In the genomic region with DNA sequence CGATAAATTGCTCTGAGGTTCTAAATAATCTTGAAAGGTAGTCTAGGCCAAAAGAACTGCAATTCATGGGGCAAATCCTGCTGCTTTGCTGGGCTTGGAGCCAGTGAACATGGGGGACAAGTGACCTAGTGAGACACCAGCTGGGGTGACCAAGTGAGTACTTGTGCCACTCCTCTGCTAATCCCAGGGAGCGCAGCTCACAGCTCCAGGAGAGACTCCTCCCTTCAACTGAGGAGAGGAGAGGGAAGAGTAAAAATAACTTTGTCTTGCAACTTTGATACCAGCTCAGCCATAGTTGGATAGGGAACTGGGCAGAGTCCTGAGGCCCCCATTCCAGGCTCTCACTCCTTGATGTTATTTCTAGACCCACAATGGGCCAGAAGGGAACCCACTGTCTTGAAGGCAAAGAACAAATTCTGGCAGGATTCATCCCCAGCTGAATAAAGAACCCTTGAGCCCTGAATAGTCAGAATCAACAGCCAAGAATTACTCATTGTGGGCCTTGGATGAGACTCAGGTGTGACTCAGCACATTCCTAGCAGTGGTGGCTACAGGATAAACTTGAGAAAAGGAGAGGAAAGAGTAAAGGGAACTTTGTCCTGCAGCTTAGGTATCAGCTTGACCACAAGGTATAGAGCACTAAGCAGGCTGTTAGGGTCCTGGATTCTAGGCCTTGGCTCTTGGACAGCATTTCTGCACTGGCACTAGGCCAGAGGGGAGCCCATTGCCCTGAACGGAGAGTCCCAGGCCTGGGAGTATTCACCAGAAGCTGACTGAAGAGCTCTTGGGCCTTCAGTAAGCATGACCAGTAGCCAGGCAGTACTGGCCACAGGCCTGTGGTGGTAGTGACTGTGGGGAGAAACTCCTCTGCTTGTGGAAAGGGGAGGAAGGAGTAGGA, we compare ENCODE assay signal across 14 cellular contexts.
A peak's percentile ranks its signal among the peaks of the same experiment; 100 is the strongest.
DNase-seq lines count a peak whose midpoint lies in the region; ATAC-seq, FAIRE-seq and TF ChIP-seq lines count a peak whose summit lies in the region.
"Had no signal": no experiment of that assay in that cellular context is flagged by ENCODE, and none has a peak within 500 bp of the region (broad histone marks: within the 10 kb centered on the region; RNA-seq: fewer than 3 reads in every experiment).

No MANE protein-coding gene starts in this region.

- no peaks in the 10 kb centered on the region for H3K79me2 ChIP-seq in K562 (ENCODE audit: control insufficient read depth, insufficient read depth, low read length)

- H3K27ac ChIP-seq in K562 (ENCODE audit: extremely low read depth, low read depth, low read length) = no peak overlapping the region

- no peak overlapping the region for H2AFZ ChIP-seq in K562 (ENCODE audit: low read depth, low read length)

- TF ChIP-seq EP300 in Ishikawa (IDR thresholded peaks at IDR 0.05; ENCODE audit: borderline replicate concordance) = no peak
- no peak for TF ChIP-seq EP300 in K562 (IDR thresholded peaks at IDR 0.05; ENCODE audit: low read length)

- no peak overlapping the region for H3K4me2 ChIP-seq in K562 (ENCODE audit: insufficient read depth, low read length)

- TF ChIP-seq POLR2A in K562 (conservative IDR thresholded peaks at IDR 0.05) = no peak

- H3K4me3 ChIP-seq in AG10803 (ENCODE audit: low read length) = no peak overlapping the region
- H3K4me3 ChIP-seq in K562 = no peak overlapping the region

- in situ Hi-C loops in K562 (cut with MboI) = no loop called here

- POLR2A ChIA-PET in K562 (lab: Yijun Ruan, JAX) = no interaction called here

- TF ChIP-seq CTCF in AG10803 (conservative IDR thresholded peaks at IDR 0.05; ENCODE audit: low read length) = no peak
- no peak for TF ChIP-seq CTCF in K562 (IDR thresholded peaks at IDR 0.05 in 2 of 3, conservative IDR thresholded peaks at IDR 0.05 in 1 of 3; ENCODE audit: insufficient read depth in 2 of 3, low read depth in 1 of 3, low read length in 3 of 3)

- H3K27ac Mint-ChIP-seq in natural killer cell treated with Interleukin-12 subunit alpha and Interleukin-12 subunit beta and Interleukin-15 and Interleukin-18, amount 100 ng/mL, for 72 hours = no peak overlapping the region
- H3K27ac Mint-ChIP-seq: activated naive CD4-positive, alpha-beta T cell treated with anti-CD3 and anti-CD28 coated beads, Interleukin-2, amount 10 ng/mL, durations not matched to agents 7 days and 5 days had no signal

- H3K4me1 Mint-ChIP-seq in natural killer cell treated with Interleukin-12 subunit alpha and Interleukin-12 subunit beta and Interleukin-15 and Interleukin-18, amount 100 ng/mL, for 72 hours (ENCODE audit: low read depth in 2 of 2) = no peaks in the 10 kb centered on the region
- no peaks in the 10 kb centered on the region for H3K4me1 Mint-ChIP-seq in activated T-cell treated with anti-CD3 and anti-CD28 coated beads, Interleukin-2, amount 50 U/mL, for 4 hours (ENCODE audit: low read depth)
- H3K4me1 Mint-ChIP-seq: activated naive CD4-positive, alpha-beta T cell treated with anti-CD3 and anti-CD28 coated beads, Interleukin-2, amount 10 ng/mL, durations not matched to agents 7 days and 5 days; CD14-positive monocyte had no signal

- 0% methylated on average over 3 of the region's 3 CpGs for WGBS in K562 (ENCODE audit: insufficient coverage, low coverage, missing lambda C conversion rate)

- ATAC-seq in K562 = no peak
- no peak for ATAC-seq in GM21423 (IDR thresholded peaks at IDR 0.05; ENCODE audit: unreplicated experiment)
- no peak for ATAC-seq in natural killer cell treated with Interleukin-12 subunit alpha and Interleukin-12 subunit beta and Interleukin-15 and Interleukin-18, amount 100 ng/mL, for 72 hours
- ATAC-seq in activated T-cell treated with anti-CD3 and anti-CD28 coated beads, Interleukin-2, amount 50 U/mL, for 4 hours = no peak

- peak; percentile 29 for DNase-seq in AG10803 (ENCODE audit: low read depth)
- DNase-seq in K562 (ENCODE audit: extremely low read depth in 1 of 4, low spot score in 3 of 4) = no peak
- DNase-seq in kidney tubule cell (ENCODE audit: low spot score) = peak; percentile 87
- no peak for DNase-seq in activated CD4-positive, CD25-positive, alpha-beta regulatory T cell (lab: John Stamatoyannopoulos, UW)
- no peak for DNase-seq in natural killer cell treated with Interleukin-12 subunit alpha and Interleukin-12 subunit beta and Interleukin-15 and Interleukin-18, amount 100 ng/mL, for 72 hours (ENCODE audit: low spot score)
- no peak for DNase-seq in activated T-cell treated with anti-CD3 and anti-CD28 coated beads, Interleukin-2, amount 50 U/mL, for 4 hours
- DNase-seq: activated naive CD4-positive, alpha-beta T cell treated with anti-CD3 and anti-CD28 coated beads, Interleukin-2, amount 10 ng/mL, durations not matched to agents 7 days and 5 days; effector CD8-positive, alpha-beta T cell; NCI-H1048 had no signal

- no peak overlapping the region for H3K9ac ChIP-seq in K562 (ENCODE audit: insufficient read depth in 1 of 2, low read depth in 2 of 2, low read length in 2 of 2)

- TF ChIP-seq RAD21 in Ishikawa (IDR thresholded peaks at IDR 0.05; ENCODE audit: low read depth) (no peak), K562 (CRISPR knock-in tag; conservative IDR thresholded peaks at IDR 0.05 in 1 of 2, IDR thresholded peaks at IDR 0.05 in 1 of 2) (no peak)

- no peaks in the 10 kb centered on the region for H3K36me3 ChIP-seq in K562 (ENCODE audit: control insufficient read depth, insufficient read depth, low read length)

- H3K36me3 Mint-ChIP-seq in natural killer cell treated with Interleukin-12 subunit alpha and Interleukin-12 subunit beta and Interleukin-15 and Interleukin-18, amount 100 ng/mL, for 72 hours = peaks cover 14% of the 10 kb centered on the region
- H3K36me3 Mint-ChIP-seq in activated T-cell treated with anti-CD3 and anti-CD28 coated beads, Interleukin-2, amount 50 U/mL, for 4 hours (ENCODE audit: insufficient read depth) = no peaks in the 10 kb centered on the region
- H3K36me3 Mint-ChIP-seq: activated naive CD4-positive, alpha-beta T cell treated with anti-CD3 and anti-CD28 coated beads, Interleukin-2, amount 10 ng/mL, durations not matched to agents 7 days and 5 days; CD14-positive monocyte had no signal

- 0 out of 2 replicates have a peak, but pooled peaks cover 2% of the 10 kb centered on the region for H3K9me3 ChIP-seq in K562 (replicated peaks; ENCODE audit: control insufficient read depth, insufficient read depth, low read depth, low read length)

- H4K20me1 ChIP-seq in K562 (replicated peaks; ENCODE audit: control insufficient read depth, insufficient read depth, low read length) = no peaks in the 10 kb centered on the region

- peaks cover 23% of the 10 kb centered on the region for H3K9me3 Mint-ChIP-seq in natural killer cell treated with Interleukin-12 subunit alpha and Interleukin-12 subunit beta and Interleukin-15 and Interleukin-18, amount 100 ng/mL, for 72 hours
- H3K9me3 Mint-ChIP-seq in activated T-cell treated with anti-CD3 and anti-CD28 coated beads, Interleukin-2, amount 50 U/mL, for 4 hours = peaks cover 32% of the 10 kb centered on the region

- H3K27me3 Mint-ChIP-seq in natural killer cell treated with Interleukin-12 subunit alpha and Interleukin-12 subunit beta and Interleukin-15 and Interleukin-18, amount 100 ng/mL, for 72 hours = no peaks in the 10 kb centered on the region
- H3K27me3 Mint-ChIP-seq in activated T-cell treated with anti-CD3 and anti-CD28 coated beads, Interleukin-2, amount 50 U/mL, for 4 hours (ENCODE audit: low read depth) = no peaks in the 10 kb centered on the region
- H3K27me3 Mint-ChIP-seq: activated naive CD4-positive, alpha-beta T cell treated with anti-CD3 and anti-CD28 coated beads, Interleukin-2, amount 10 ng/mL, durations not matched to agents 7 days and 5 days; progenitor cell of endocrine pancreas had no signal

- no TSS peak for BruUV-seq in K562 (replicated peaks; lab: Mats Ljungman, UMichigan)

- H3K4me1 ChIP-seq in K562 (replicated peaks in 1 of 2; ENCODE audit: control insufficient read depth in 2 of 2, insufficient read depth in 2 of 2, low read length in 2 of 2) = no peaks in the 10 kb centered on the region

- intact Hi-C loops in K562 (cut with micrococcal nuclease) = no loop called here

- H3K27me3 ChIP-seq in K562 (ENCODE audit: control insufficient read depth in 2 of 2, insufficient read depth in 2 of 2, low read length in 2 of 2) = no peaks in the 10 kb centered on the region

- H3K4me3 Mint-ChIP-seq in natural killer cell treated with Interleukin-12 subunit alpha and Interleukin-12 subunit beta and Interleukin-15 and Interleukin-18, amount 100 ng/mL, for 72 hours = no peak overlapping the region
- no peak overlapping the region for H3K4me3 Mint-ChIP-seq in activated T-cell treated with anti-CD3 and anti-CD28 coated beads, Interleukin-2, amount 50 U/mL, for 4 hours
- H3K4me3 Mint-ChIP-seq: activated naive CD4-positive, alpha-beta T cell treated with anti-CD3 and anti-CD28 coated beads, Interleukin-2, amount 10 ng/mL, durations not matched to agents 7 days and 5 days; CD14-positive monocyte had no signal

- no peaks in the 10 kb centered on the region for H3K9me1 ChIP-seq in K562 (ENCODE audit: control insufficient read depth, insufficient read depth, low read length)

- CTCF ChIA-PET in K562 (lab: Yijun Ruan, JAX; ENCODE audit: low intra/inter-chr PET ratio) = no interaction called here

- FAIRE-seq in K562 (lab: Jason Lieb, UNC) = no peak
- FAIRE-seq: islet of Langerhans had no signal

TF ChIP-seq in Ishikawa, 13 proteins besides CTCF, POLR2A, EP300 and RAD21 (continues in another document):
- TF ChIP-seq USF1 (IDR thresholded peaks at IDR 0.05) = no peak
- no peak for TF ChIP-seq CEBPB (IDR thresholded peaks at IDR 0.05)
- TF ChIP-seq MAX (IDR thresholded peaks at IDR 0.05) = no peak

TF ChIP-seq in K562, 482 proteins besides CTCF, POLR2A, EP300 and RAD21:
- no peak for TF ChIP-seq FIP1L1 (IDR thresholded peaks at IDR 0.05; ENCODE audit: low read depth, low read length, poor library complexity, severe bottlenecking)
- peak; percentile 57; the same call in 1 of the 2 replicates for TF ChIP-seq NFE2L1 (tag; IDR thresholded peaks at IDR 0.05; ENCODE audit: borderline replicate concordance, low read depth)
- no peak for TF ChIP-seq CCNT2 (IDR thresholded peaks at IDR 0.05; ENCODE audit: borderline replicate concordance, extremely low read depth, insufficient read length, low read depth, low read length)
- no peak for TF ChIP-seq KAT2B (IDR thresholded peaks at IDR 0.05; ENCODE audit: low read depth, low read length)
- TF ChIP-seq MAFG (tag; conservative IDR thresholded peaks at IDR 0.05) = peak; percentile 86
- no peak for TF ChIP-seq KDM4B (IDR thresholded peaks at IDR 0.05; ENCODE audit: borderline replicate concordance in 2 of 2, low read depth in 1 of 2)

Comparison
In these comparisons a context has a peak if more than half of its experiments do, and no peak if none do; other contexts are left out.
1. DNase-seq: peak in AG10803 (single experiment) and kidney tubule cell (single experiment); none in K562 (0 of 4), activated CD4-positive, CD25-positive, alpha-beta regulatory T cell (0 of 4), natural killer cell treated with Interleukin-12 subunit alpha and Interleukin-12 subunit beta and Interleukin-15 and Interleukin-18, amount 100 ng/mL, for 72 hours (single experiment) and activated T-cell treated with anti-CD3 and anti-CD28 coated beads, Interleukin-2, amount 50 U/mL, for 4 hours (single experiment).